In the genomic region with DNA sequence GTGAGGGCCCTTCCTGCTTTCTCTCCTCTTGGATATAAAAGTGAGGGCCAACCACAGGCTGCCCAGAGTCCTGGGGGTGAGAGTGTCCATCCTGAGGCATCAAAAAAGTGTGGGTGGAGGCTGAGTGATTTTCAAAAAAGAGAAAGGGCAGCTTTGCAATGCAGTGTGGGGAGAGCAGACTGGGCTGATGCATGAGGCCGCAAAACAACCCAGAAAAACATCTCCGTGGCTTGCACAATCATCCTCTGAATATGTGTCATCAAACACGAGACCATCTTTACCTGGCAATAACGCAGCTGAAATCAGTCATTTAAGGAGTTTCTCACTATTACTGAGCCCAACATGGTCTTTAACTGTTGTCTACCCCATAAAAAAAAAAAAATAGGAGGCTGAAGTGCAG, we compare ENCODE assay signal across 10 cellular contexts.
DNase-seq lines count a peak whose midpoint lies in the region; ATAC-seq lines count a peak whose summit lies in the region.
"Had no signal": no experiment of that assay in that cellular context is flagged by ENCODE, and none has a peak within 500 bp of the region (broad histone marks: within the 10 kb centered on the region; RNA-seq: fewer than 3 reads in every experiment).

No MANE protein-coding gene starts in this region.

- DNase-seq in RKO (ENCODE audit: low spot score): peak; percentile 3
- peak; percentile 5 for DNase-seq in renal cortical epithelial cell (ENCODE audit: low read depth)
- no peak for DNase-seq in hypothalamus (lab: John Stamatoyannopoulos, UW)
- DNase-seq in NCI-H1417 treated with DMSO at 0.1 percent for 48 hours (lab: John Stamatoyannopoulos, UW): no peak
- no peak for DNase-seq in head of caudate nucleus
- no peak for DNase-seq in COLO829 (ENCODE audit: low spot score)
- DNase-seq: midbrain, NCI-H1092 treated with DMSO at 0.1 percent for 48 hours had no signal

- ATAC-seq in GM18867 (IDR thresholded peaks at IDR 0.05; ENCODE audit: unreplicated experiment): peak; percentile 68
- peak; percentile 84 for ATAC-seq in HG02588 (IDR thresholded peaks at IDR 0.05; ENCODE audit: unreplicated experiment)

- intact Hi-C loops in head of caudate nucleus (cut with DNase I): no loop called here

Comparison
In these comparisons a context has a peak if more than half of its experiments do, and no peak if none do; other contexts are left out.
1. DNase-seq: peak in RKO (single experiment) and renal cortical epithelial cell (single experiment); none in hypothalamus (0 of 51), NCI-H1417 treated with DMSO at 0.1 percent for 48 hours (single experiment), head of caudate nucleus (0 of 42) and COLO829 (single experiment).